ENCODE assay signal across 8 cellular contexts in the genomic region with DNA sequence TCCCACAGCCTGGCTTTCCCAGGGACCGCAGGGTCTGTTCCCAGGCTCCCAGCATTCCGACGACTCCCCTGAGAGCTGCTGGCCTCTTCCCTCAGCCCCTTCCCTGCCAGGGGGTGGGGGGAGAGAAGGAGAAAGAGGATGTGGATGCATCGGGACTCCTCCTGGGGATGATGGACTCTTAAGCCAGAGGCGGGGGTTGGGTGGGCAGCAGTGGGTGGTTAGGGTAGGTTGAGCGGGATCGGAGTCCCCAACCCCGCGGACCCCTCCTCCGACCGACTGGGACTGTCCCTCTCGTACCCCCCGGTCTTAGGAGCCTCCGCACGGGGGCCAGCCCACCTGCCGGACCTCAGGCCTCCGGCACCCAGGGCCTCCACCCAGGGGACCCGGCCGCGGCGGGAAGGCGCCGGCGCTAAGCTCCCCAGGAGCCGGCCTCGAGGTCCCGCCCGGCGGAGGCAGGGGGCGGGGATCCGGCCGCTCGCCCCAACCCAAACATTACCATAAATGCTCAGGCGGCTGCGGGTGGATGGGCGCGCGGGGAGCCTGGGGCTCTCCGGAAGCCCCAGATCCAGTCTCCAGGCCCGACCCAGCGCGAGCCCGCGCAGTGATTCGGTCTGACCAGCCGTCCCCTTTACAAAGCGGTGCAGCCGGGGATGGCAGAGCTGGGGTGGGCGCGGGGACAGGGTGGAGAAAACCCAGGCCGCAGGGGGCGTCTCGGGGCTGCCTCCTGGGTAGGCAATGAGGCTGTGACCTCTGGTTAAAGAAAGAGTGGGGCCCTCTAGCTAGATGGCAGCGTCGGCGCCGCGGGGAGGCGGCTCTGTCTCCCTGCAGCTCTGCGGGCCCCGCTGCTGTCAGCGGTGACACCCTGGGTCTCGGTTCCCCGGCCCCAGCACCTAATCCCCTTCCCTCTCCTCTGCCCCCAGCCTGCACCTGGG. TPM values are rescaled to one million over a fixed set of nuclear protein-coding genes. Genes with fewer than 3 reads are reported as not detected.
DNase-seq lines count a peak whose midpoint lies in the region; ATAC-seq and TF ChIP-seq lines count a peak whose summit lies in the region.

No MANE protein-coding gene starts in this region.

- peaks cover 51% of the 10 kb centered on the region for H3K4me1 Mint-ChIP-seq in activated CD4-positive, alpha-beta memory T cell treated with anti-CD3 and anti-CD28 coated beads, Interleukin-2, amount 10 ng/mL, durations not matched to agents 7 days and 5 days

- H3K4me3 ChIP-seq in BJ (ENCODE audit: low read depth, low read length) (peak overlapping the region; percentile 39), epithelial cell of proximal tubule (ENCODE audit: low read depth, low read length) (peak overlapping the region; percentile 62), mucosa of descending colon (no peak overlapping the region), tibial artery (peak overlapping the region; percentile 54 to 59)

- no peaks in the 10 kb centered on the region; the same call in 1 of the 2 replicates for H3K27me3 ChIP-seq in BJ (ENCODE audit: control insufficient read depth, insufficient read depth, low read length)
- H3K27me3 ChIP-seq in tibial artery, result no peaks in the 10 kb centered on the region

- H3K27me3 Mint-ChIP-seq in activated CD4-positive, alpha-beta memory T cell treated with anti-CD3 and anti-CD28 coated beads, Interleukin-2, amount 10 ng/mL, durations not matched to agents 7 days and 5 days, result peaks cover 25% of the 10 kb centered on the region

- no peak for TF ChIP-seq CTCF in BJ (IDR thresholded peaks at IDR 0.05; ENCODE audit: insufficient read depth, low read depth, low read length)
- TF ChIP-seq CTCF in epithelial cell of proximal tubule (conservative IDR thresholded peaks at IDR 0.05; ENCODE audit: low read depth, low read length), result no peak
- no peak for TF ChIP-seq CTCF in mucosa of descending colon (IDR thresholded peaks at IDR 0.05)
- no peak for TF ChIP-seq CTCF in tibial artery (IDR thresholded peaks at IDR 0.05)

- POLR2A ChIA-PET in BJ (lab: Charles Lee), result interaction anchor here (1.0 kb wide), 1 partner anchor 99 kb away, joined by 4 read pairs; no protein-coding TSS in a partner anchor
- POLR2A ChIA-PET in activated CD4-positive, alpha-beta memory T cell treated with anti-CD3 and anti-CD28 coated beads, Interleukin-2, amount 10 ng/mL, durations not matched to agents 7 days and 5 days (lab: Charles Lee), result interaction anchor here (0.7 to 3.5 kb wide), 22 partner anchors 11 to 323 kb away, joined by 3 to 22 read pairs (median 4); a partner anchor contains a TSS

- peak overlapping the region; percentile 86 for H3K27ac Mint-ChIP-seq in activated CD4-positive, alpha-beta memory T cell treated with anti-CD3 and anti-CD28 coated beads, Interleukin-2, amount 10 ng/mL, durations not matched to agents 7 days and 5 days

- CTCF ChIA-PET in BJ (lab: Yijun Ruan, JAX), result interaction anchor here (0.7 to 8.7 kb wide), 22 partner anchors 8 to 253 kb away, joined by 3 to 146 read pairs (median 4); a partner anchor contains a TSS
- CTCF ChIA-PET in activated CD4-positive, alpha-beta memory T cell treated with anti-CD3 and anti-CD28 coated beads, Interleukin-2, amount 10 ng/mL, durations not matched to agents 7 days and 5 days (lab: Charles Lee), result interaction anchor here (0.6 to 10.8 kb wide), 30 partner anchors 9 to 265 kb away, joined by 3 to 136 read pairs (median 4); a partner anchor contains a TSS

- H3K4me1 ChIP-seq in mucosa of descending colon (ENCODE audit: low read depth), result peaks cover 30% of the 10 kb centered on the region
- peaks cover 0 to 62% (median 53%) of the 10 kb centered on the region in 4 donors for H3K4me1 ChIP-seq in tibial artery

- H3K27ac ChIP-seq in tibial artery, result peak overlapping the region; percentile 99

- no peaks in the 10 kb centered on the region for H3K36me3 ChIP-seq in BJ (ENCODE audit: control insufficient read depth, insufficient read depth, low read length)
- H3K36me3 ChIP-seq in mucosa of descending colon (ENCODE audit: low read depth), result no peaks in the 10 kb centered on the region
- peaks cover 0 to under 1% (median 0%) of the 10 kb centered on the region in 3 donors for H3K36me3 ChIP-seq in tibial artery

- H3K9me3 ChIP-seq in mucosa of descending colon (no peaks in the 10 kb centered on the region), tibial artery (no peaks in the 10 kb centered on the region)

- H3K36me3 Mint-ChIP-seq in activated CD4-positive, alpha-beta memory T cell treated with anti-CD3 and anti-CD28 coated beads, Interleukin-2, amount 10 ng/mL, durations not matched to agents 7 days and 5 days (ENCODE audit: low read depth), result no peaks in the 10 kb centered on the region

- no peaks in the 10 kb centered on the region for H3K9me3 Mint-ChIP-seq in activated CD4-positive, alpha-beta memory T cell treated with anti-CD3 and anti-CD28 coated beads, Interleukin-2, amount 10 ng/mL, durations not matched to agents 7 days and 5 days

- intact Hi-C loops in mucosa of descending colon (cut with DNase I, micrococcal nuclease), result loop anchor here in 1 of 2 donors (10.0 kb wide), 1 partner anchor 116 kb away; a partner anchor contains a TSS
- intact Hi-C loops in tibial artery (cut with DNase I; ENCODE audit: low total_unique reads), result loop anchor here (10.0 kb wide), 1 partner anchor 216 kb away; a partner anchor contains a TSS

- no peak for DNase-seq in BJ (ENCODE audit: low read depth)
- peak; percentile 81 for DNase-seq in GM19238 (ENCODE audit: insufficient read length, low spot score)
- DNase-seq in activated CD4-positive, alpha-beta memory T cell treated with anti-CD3 and anti-CD28 coated beads, Interleukin-2, amount 10 ng/mL, durations not matched to agents 7 days and 5 days, result peak; percentile 80
- no peak for DNase-seq in epithelial cell of proximal tubule (ENCODE audit: low read depth)
- peak in 2 of 3 donors; percentile 70 for DNase-seq in mucosa of descending colon
- DNase-seq in tibial artery, result peak; percentile 62 to 92

- ATAC-seq in HG03571 (IDR thresholded peaks at IDR 0.05; ENCODE audit: unreplicated experiment), result peak; percentile 56
- ATAC-seq in mucosa of descending colon, result peak; percentile 68
- no peak for ATAC-seq in GM18858 (IDR thresholded peaks at IDR 0.05; ENCODE audit: unreplicated experiment)

- peak overlapping the region; percentile 75 for H3K4me3 Mint-ChIP-seq in activated CD4-positive, alpha-beta memory T cell treated with anti-CD3 and anti-CD28 coated beads, Interleukin-2, amount 10 ng/mL, durations not matched to agents 7 days and 5 days

RNA-seq across cellular contexts. Expression of a gene that starts 3.9 kb away (rescaled TPM):
- polyA plus RNA-seq in BJ (2011; rRNA removed), result 11.6 and 19.2 TPM in 2 replicates
- 7.8 and 10.7 TPM in 2 replicates for polyA minus RNA-seq in BJ (2011; rRNA and poly(A)+ RNA removed)
- total RNA-seq in activated CD4-positive, alpha-beta memory T cell treated with anti-CD3 and anti-CD28 coated beads, Interleukin-2, amount 10 ng/mL, durations not matched to agents 7 days and 5 days, result 1 to 10 TPM; 6.5 to 6.6 TPM
- total RNA-seq in epithelial cell of proximal tubule (660 and 1,105 TPM in 2 replicates), mucosa of descending colon (100 to 1,000 TPM in 1 of 3 donors, 10 to 100 TPM in 1, 1 to 10 TPM in 1; 9.7 to 186 (median 32.5) TPM)

RNA-seq across cellular contexts. Expression of a gene that starts 13.5 kb away (rescaled TPM):
- polyA plus RNA-seq in BJ (2011; rRNA removed), result 38.4 and 65.1 TPM in 2 replicates
- polyA minus RNA-seq in BJ (2011; rRNA and poly(A)+ RNA removed), result 59.0 and 73.0 TPM in 2 replicates
- 10 to 100 TPM; 33.5 to 35.1 TPM for total RNA-seq in activated CD4-positive, alpha-beta memory T cell treated with anti-CD3 and anti-CD28 coated beads, Interleukin-2, amount 10 ng/mL, durations not matched to agents 7 days and 5 days
- total RNA-seq in epithelial cell of proximal tubule (18.6 and 21.8 TPM in 2 replicates), mucosa of descending colon (10 to 100 TPM; 20.7 to 24.7 (median 23.7) TPM)

RNA-seq across cellular contexts. Expression of a gene that starts 19.8 kb away (rescaled TPM):
- polyA plus RNA-seq in BJ (2011; rRNA removed), result 12.2 and 19.4 TPM in 2 replicates
- polyA minus RNA-seq in BJ (2011; rRNA and poly(A)+ RNA removed), result 4.5 and 6.3 TPM in 2 replicates
- total RNA-seq in activated CD4-positive, alpha-beta memory T cell treated with anti-CD3 and anti-CD28 coated beads, Interleukin-2, amount 10 ng/mL, durations not matched to agents 7 days and 5 days, result not detected
- total RNA-seq in epithelial cell of proximal tubule (0.87 and 1.8 TPM in 2 replicates), mucosa of descending colon (10 to 100 TPM in 1 of 3 donors, 1 to 10 TPM in 2; 5.1 to 13.9 (median 9.3) TPM)

RNA-seq across cellular contexts. Expression of a gene that starts 25.6 kb away (rescaled TPM):
- polyA plus RNA-seq in BJ (2011; rRNA removed), result not detected in 2 replicates
- polyA minus RNA-seq in BJ (2011; rRNA and poly(A)+ RNA removed), result not detected in 2 replicates
- total RNA-seq in activated CD4-positive, alpha-beta memory T cell treated with anti-CD3 and anti-CD28 coated beads, Interleukin-2, amount 10 ng/mL, durations not matched to agents 7 days and 5 days, result not detected
- total RNA-seq in epithelial cell of proximal tubule (not detected in 2 replicates), mucosa of descending colon (not detected)

Comparison
In these comparisons a context has a peak if more than half of its experiments do, and no peak if none do; other contexts are left out.
1. DNase-seq: peak in GM19238 (single experiment), activated CD4-positive, alpha-beta memory T cell treated with anti-CD3 and anti-CD28 coated beads, Interleukin-2, amount 10 ng/mL, durations not matched to agents 7 days and 5 days (single experiment), mucosa of descending colon (2 of 3) and tibial artery (2 of 2); none in BJ (single experiment) and epithelial cell of proximal tubule (single experiment).